ENCODE assay signal across 11 cellular contexts in genomic region chr2:69567157-69567908, GRCh38.
A peak's percentile ranks its signal among the peaks of the same experiment; 100 is the strongest.
DNase-seq lines count a peak whose midpoint lies in the region; ATAC-seq and TF ChIP-seq lines count a peak whose summit lies in the region.
"Had no signal": no experiment of that assay in that cellular context is flagged by ENCODE, and none has a peak within 500 bp of the region (broad histone marks: within the 10 kb centered on the region; RNA-seq: fewer than 3 reads in every experiment).

No MANE protein-coding gene starts in this region.

- H3K79me1 ChIP-seq in mesendoderm (ENCODE audit: low read length) = peaks cover 9% of the 10 kb centered on the region

- H2BK5ac ChIP-seq in mesendoderm (ENCODE audit: low read length) = no peak overlapping the region

- no peak overlapping the region for H3K4me3 ChIP-seq in heart right ventricle
- H3K4me3 ChIP-seq in thyroid gland (replicated peaks in 1 of 3) = no peak overlapping the region
- H3K4me3 ChIP-seq in mesendoderm (ENCODE audit: low read length) = no peak overlapping the region

- H4K8ac ChIP-seq in mesendoderm (ENCODE audit: low read depth, low read length) = no peak overlapping the region

- peak overlapping the region; percentile 81 for H3K27ac Mint-ChIP-seq in activated T-cell treated with anti-CD3 and anti-CD28 coated beads, Interleukin-2, amount 50 U/mL, for 72 hours
- H3K27ac Mint-ChIP-seq in T-cell = peak overlapping the region; percentile 74 to 78
- H3K27ac Mint-ChIP-seq: B cell had no signal

- H3K36me3 Mint-ChIP-seq in activated T-cell treated with anti-CD3 and anti-CD28 coated beads, Interleukin-2, amount 50 U/mL, for 72 hours (ENCODE audit: insufficient read depth in 2 of 2) = no peaks in the 10 kb centered on the region
- peaks cover 4% of the 10 kb centered on the region for H3K36me3 Mint-ChIP-seq in T-cell

- no peaks in the 10 kb centered on the region for H3K9me3 ChIP-seq in heart right ventricle
- no peaks in the 10 kb centered on the region for H3K9me3 ChIP-seq in thyroid gland

- H2BK120ac ChIP-seq in mesendoderm (ENCODE audit: low read depth, low read length) = no peak overlapping the region

- 66 to 72% methylated on average over 3 of the region's 3 CpGs for WGBS in heart right ventricle, 2 donors
- WGBS in thyroid gland, 2 donors = 69 to 71% methylated on average over 3 of the region's 3 CpGs
- no CpG with 5 or more reads among the region's 3 CpGs for WGBS in mesendoderm (ENCODE audit: extremely low coverage, insufficient coverage, low lambda C conversion rate)

- H3K4me1 ChIP-seq in heart right ventricle (peaks cover 9 to 91% (median 59%) of the 10 kb centered on the region in 9 donors), thyroid gland (peaks cover 79 to 84% of the 10 kb centered on the region in 2 donors), mesendoderm (ENCODE audit: control insufficient read depth, low read depth, low read length) (peaks cover 2% of the 10 kb centered on the region)

- no peak overlapping the region for H3K4me2 ChIP-seq in mesendoderm (ENCODE audit: low read length)

- intact Hi-C loops in heart right ventricle (cut with DNase I) = loop anchor here in 7 of 10 donors (5.0 to 10.0 kb wide), 3 partner anchors 75 to 247 kb away; partner anchors contain the start of gene AAK1 (in 7 of the 7)
- intact Hi-C loops in thyroid gland (cut with DNase I) = loop anchor here (10.0 kb wide), 1 partner anchor 77 kb away; the partner anchor contains the start of gene AAK1

- no peaks in the 10 kb centered on the region for H3K9me3 Mint-ChIP-seq in activated T-cell treated with anti-CD3 and anti-CD28 coated beads, Interleukin-2, amount 50 U/mL, for 72 hours
- H3K9me3 Mint-ChIP-seq in T-cell = no peaks in the 10 kb centered on the region

- H3K18ac ChIP-seq in mesendoderm (ENCODE audit: low read length) = no peak overlapping the region

- H4K5ac ChIP-seq in mesendoderm (ENCODE audit: low read length) = no peak overlapping the region

- peak overlapping the region in 8 of 10 donors; percentile 13 to 73 (median 58) for H3K27ac ChIP-seq in heart right ventricle
- H3K27ac ChIP-seq in thyroid gland = peak overlapping the region; percentile 79 to 93 (median 81)
- H3K27ac ChIP-seq in mesendoderm (ENCODE audit: low read depth, low read length) = no peak overlapping the region
- H3K27ac ChIP-seq: HL-60 had no signal

- no peak overlapping the region for H3K4ac ChIP-seq in mesendoderm (ENCODE audit: low read depth, low read length)

- no peak overlapping the region for H2AK5ac ChIP-seq in mesendoderm (ENCODE audit: low read length)

- no peaks in the 10 kb centered on the region for H3K27me3 ChIP-seq in heart right ventricle
- H3K27me3 ChIP-seq in thyroid gland = no peaks in the 10 kb centered on the region
- no peaks in the 10 kb centered on the region for H3K27me3 ChIP-seq in mesendoderm (ENCODE audit: insufficient read depth, low read length, poor library complexity)

- DNase-seq in activated T-cell treated with anti-CD3 and anti-CD28 coated beads, Interleukin-2, amount 50 U/mL, for 72 hours = no peak
- no peak for DNase-seq in activated T-cell treated with anti-CD3 and anti-CD28 coated beads, Interleukin-2, amount 50 U/mL, for 48 hours
- DNase-seq in T-cell (no peak), heart right ventricle (no peak), thyroid gland (no peak), NCI-H446 treated with DMSO at 0.1 percent for 48 hours (lab: John Stamatoyannopoulos, UW) (no peak), mesendoderm (no peak), GF-D8 (lab: John Stamatoyannopoulos, UW) (no peak)
- DNase-seq: NCI-H187 treated with DMSO at 0.1 percent for 48 hours had no signal

- CTCF ChIA-PET in T-cell (lab: Charles Lee) = interaction anchor here (0.6 to 3.2 kb wide), 8 partner anchors 11 to 554 kb away, joined by 3 to 19 read pairs (median 6); partner anchors contain the start of genes AAK1 (in 1 of the 2), ANTXR1 (in 1 of the 2) and NFU1 (in 1 of the 2)

- TF ChIP-seq CTCF in heart right ventricle (IDR thresholded peaks at IDR 0.05) = no peak
- TF ChIP-seq CTCF in thyroid gland (IDR thresholded peaks at IDR 0.05) = no peak

- no peak for TF ChIP-seq POLR2A in thyroid gland (IDR thresholded peaks at IDR 0.05)

- H3K56ac ChIP-seq in mesendoderm (ENCODE audit: low read length) = no peak overlapping the region

- no peak overlapping the region for H3K9ac ChIP-seq in mesendoderm (ENCODE audit: low read length)

- no peaks in the 10 kb centered on the region for H3K79me2 ChIP-seq in mesendoderm (ENCODE audit: control insufficient read depth, insufficient read depth, low read length)

- H3K4me3 Mint-ChIP-seq in activated T-cell treated with anti-CD3 and anti-CD28 coated beads, Interleukin-2, amount 50 U/mL, for 72 hours = peak overlapping the region in 1 of 2 donors; percentile 3
- peak overlapping the region in 1 of 3 donors; percentile 65 for H3K4me3 Mint-ChIP-seq in T-cell
- H3K4me3 Mint-ChIP-seq: B cell had no signal

- POLR2A ChIA-PET in T-cell (lab: Charles Lee) = no interaction called here

- no peak overlapping the region for H2BK15ac ChIP-seq in mesendoderm (replicated peaks; ENCODE audit: low read depth)

- no peak overlapping the region for H3K23ac ChIP-seq in mesendoderm (ENCODE audit: low read length)

- peaks cover 93% of the 10 kb centered on the region for H3K4me1 Mint-ChIP-seq in activated T-cell treated with anti-CD3 and anti-CD28 coated beads, Interleukin-2, amount 50 U/mL, for 72 hours (ENCODE audit: low read depth)
- peaks cover 94 to 96% (median 94%) of the 10 kb centered on the region in 3 donors for H3K4me1 Mint-ChIP-seq in T-cell
- H3K4me1 Mint-ChIP-seq: B cell had no signal

- no peaks in the 10 kb centered on the region for H3K27me3 Mint-ChIP-seq in activated T-cell treated with anti-CD3 and anti-CD28 coated beads, Interleukin-2, amount 50 U/mL, for 72 hours (ENCODE audit: low read depth)
- H3K27me3 Mint-ChIP-seq in T-cell = no peaks in the 10 kb centered on the region

- peak; percentile 39 to 44 for ATAC-seq in activated T-cell treated with anti-CD3 and anti-CD28 coated beads, Interleukin-2, amount 50 U/mL, for 72 hours (replicated peaks in 1 of 2)
- no peak for ATAC-seq in T-cell (replicated peaks in 1 of 4)
- ATAC-seq in heart right ventricle = peak; percentile 37 to 87 (median 66)

- H3K36me3 ChIP-seq in heart right ventricle (no peaks in the 10 kb centered on the region), thyroid gland (no peaks in the 10 kb centered on the region), mesendoderm (ENCODE audit: control insufficient read depth, insufficient read depth, low read length) (no peaks in the 10 kb centered on the region)

Comparison
In these comparisons a context has a peak if more than half of its experiments do, and no peak if none do; other contexts are left out.
1. ATAC-seq: peak in activated T-cell treated with anti-CD3 and anti-CD28 coated beads, Interleukin-2, amount 50 U/mL, for 72 hours (2 of 2) and heart right ventricle (8 of 8); none in T-cell (0 of 4).